ENCODE assay signal across 10 cellular contexts in the genomic region with DNA sequence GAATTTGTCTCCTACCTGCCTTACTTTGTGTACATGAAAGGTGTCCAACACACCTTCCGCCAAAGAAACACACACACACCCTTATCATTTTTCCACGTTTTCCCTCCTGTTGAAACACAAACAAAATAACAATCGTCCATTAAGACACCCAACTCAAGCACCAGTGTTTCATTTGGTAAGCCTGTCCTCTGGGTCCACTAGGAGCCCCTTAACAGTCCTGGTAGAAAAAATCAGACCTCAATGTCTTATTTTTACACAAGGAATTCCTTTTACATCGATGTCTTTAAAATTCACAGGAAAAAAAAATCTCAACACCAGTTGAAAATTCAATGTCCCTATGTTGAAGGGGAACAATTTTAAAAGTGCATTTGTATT. TPM values are rescaled to one million over a fixed set of nuclear protein-coding genes. Genes with fewer than 3 reads are reported as not detected.
A peak's percentile ranks its signal among the peaks of the same experiment; 100 is the strongest.
DNase-seq lines count a peak whose midpoint lies in the region; ATAC-seq and TF ChIP-seq lines count a peak whose summit lies in the region.
"Had no signal": no experiment of that assay in that cellular context is flagged by ENCODE, and none has a peak within 500 bp of the region (broad histone marks: within the 10 kb centered on the region; RNA-seq: fewer than 3 reads in every experiment).

No MANE protein-coding gene starts in this region.

- TF ChIP-seq POLR2A in vagina (IDR thresholded peaks at IDR 0.05) = no peak

- TF ChIP-seq CTCF in heart right ventricle (IDR thresholded peaks at IDR 0.05) (no peak), chondrocyte (IDR thresholded peaks at IDR 0.05) (no peak), vagina (IDR thresholded peaks at IDR 0.05) (no peak), GM20000 (IDR thresholded peaks at IDR 0.05; ENCODE audit: extremely low read depth, missing control alignments) (no peak)

- 52 to 55% methylated on average over 4 of the region's 4 CpGs for WGBS in heart right ventricle, 2 donors

- H3K4me3 Mint-ChIP-seq in chondrocyte (ENCODE audit: unreplicated experiment) = no peak overlapping the region

- no peak for ATAC-seq in heart right ventricle
- no peak for ATAC-seq in Right ventricle myocardium inferior
- no peak for ATAC-seq in GM21360 (IDR thresholded peaks at IDR 0.05; ENCODE audit: unreplicated experiment)

- H3K36me3 ChIP-seq in heart right ventricle = peaks cover 0 to 10% (median 0%) of the 10 kb centered on the region in 9 donors
- H3K36me3 ChIP-seq in muscle layer of colon (ENCODE audit: insufficient read depth, low read length) = no peaks in the 10 kb centered on the region
- H3K36me3 ChIP-seq in vagina = no peaks in the 10 kb centered on the region
- H3K36me3 ChIP-seq: BLaER1 had no signal

- H3K9me3 ChIP-seq in heart right ventricle = no peaks in the 10 kb centered on the region
- no peaks in the 10 kb centered on the region for H3K9me3 ChIP-seq in muscle layer of colon (ENCODE audit: low read length)
- no peaks in the 10 kb centered on the region for H3K9me3 ChIP-seq in vagina
- H3K9me3 ChIP-seq: BLaER1 had no signal

- peaks cover 2% of the 10 kb centered on the region for H3K27me3 Mint-ChIP-seq in chondrocyte (ENCODE audit: low read depth)

- DNase-seq in heart right ventricle = no peak
- no peak for DNase-seq in Right ventricle myocardium inferior (ENCODE audit: missing footprints)
- DNase-seq in chondrocyte (ENCODE audit: low spot score) = no peak
- DNase-seq in vagina (ENCODE audit: extremely low spot score in 2 of 2) = no peak
- DNase-seq in NCI-H1436 treated with DMSO at 0.1 percent for 48 hours (lab: John Stamatoyannopoulos, UW) = no peak
- DNase-seq in GM20000 (ENCODE audit: low spot score) = no peak

- no peaks in the 10 kb centered on the region for H3K9me3 Mint-ChIP-seq in chondrocyte (ENCODE audit: low read depth)
- H3K9me3 Mint-ChIP-seq: activated T-helper 2 cell treated with anti-CD3 and anti-CD28 coated beads, Interferon-gamma antibody, Interleukin-2, Interleukin-4, amounts not matched to agents 10 μg/mL and 5 μg/mL and 100 μg/mL, durations not matched to agents 14 hours and 24 hours and 36 hours had no signal

- H3K4me3 ChIP-seq in heart right ventricle = peak overlapping the region in 5 of 10 donors; percentile 40 to 91 (median 73)
- H3K4me3 ChIP-seq in muscle layer of colon (ENCODE audit: low read depth in 1 of 2, low read length in 2 of 2) = peak overlapping the region in 1 of 2 donors; percentile 33
- peak overlapping the region in 1 of 2 donors; percentile 16 for H3K4me3 ChIP-seq in vagina

- no peak overlapping the region for H3K9ac ChIP-seq in muscle layer of colon (ENCODE audit: low read length)
- H3K9ac ChIP-seq: BLaER1 had no signal

- H3K27ac ChIP-seq in heart right ventricle (peak overlapping the region in 9 of 10 donors; percentile 87 to 99 (median 96)), muscle layer of colon (ENCODE audit: low read depth, low read length) (peak overlapping the region; percentile 36), vagina (peak overlapping the region; percentile 86)
- H3K27ac ChIP-seq: BLaER1 had no signal

- peaks cover 2% of the 10 kb centered on the region for H3K36me3 Mint-ChIP-seq in chondrocyte (ENCODE audit: low read depth)

- H3K4me1 ChIP-seq in heart right ventricle = peaks cover 18 to 77% (median 54%) of the 10 kb centered on the region in 9 donors
- H3K4me1 ChIP-seq in muscle layer of colon (ENCODE audit: insufficient read depth, low read length) = peaks cover 37% of the 10 kb centered on the region
- peaks cover 58% of the 10 kb centered on the region for H3K4me1 ChIP-seq in vagina

- H3K4me1 Mint-ChIP-seq in chondrocyte (ENCODE audit: low read depth) = peaks cover 54% of the 10 kb centered on the region

- H3K27me3 ChIP-seq in heart right ventricle (peaks cover 0 to 81% (median 0%) of the 10 kb centered on the region in 7 donors), muscle layer of colon (ENCODE audit: control insufficient read depth in 1 of 2, insufficient read depth in 2 of 2, low read length in 2 of 2) (no peaks in the 10 kb centered on the region), vagina (no peaks in the 10 kb centered on the region)

- intact Hi-C loops in heart right ventricle (cut with DNase I) = loop anchor here (2.0 to 10.0 kb wide), 15 partner anchors 65 to 473 kb away; no protein-coding TSS in a partner anchor
- intact Hi-C loops in Right ventricle myocardium inferior (cut with DNase I) = loop anchor here (5.0 kb wide), 1 partner anchor 158 kb away; no protein-coding TSS in a partner anchor
- intact Hi-C loops in vagina (cut with DNase I) = loop anchor here (2.0 to 10.0 kb wide), 3 partner anchors 65 to 358 kb away; no protein-coding TSS in a partner anchor

- peak overlapping the region; percentile 6 for H3K27ac Mint-ChIP-seq in chondrocyte (ENCODE audit: unreplicated experiment)
- H3K27ac Mint-ChIP-seq: activated T-helper 2 cell treated with anti-CD3 and anti-CD28 coated beads, Interferon-gamma antibody, Interleukin-2, Interleukin-4, amounts not matched to agents 10 μg/mL and 5 μg/mL and 100 μg/mL, durations not matched to agents 14 hours and 24 hours and 36 hours had no signal

RNA-seq across cellular contexts. Expression of a gene that starts 4.0 kb away (rescaled TPM):
- total RNA-seq in heart right ventricle (10 to 100 TPM in 9 of 10 donors, 1 to 10 TPM in 1; 6.8 to 43.2 (median 22.0) TPM), Right ventricle myocardium inferior (11.4 TPM), chondrocyte (30.4 to 36.7 TPM (median 31.2 TPM) in 3 replicates), vagina (191 TPM)
- polyA plus RNA-seq in heart right ventricle = 10 to 100 TPM; 11.2 to 22.8 TPM

Comparison
In these comparisons a context has a peak if more than half of its experiments do, and no peak if none do; other contexts are left out.
1. H3K27ac ChIP-seq: peak in every context shown above with its lines; median percentile 96 in heart right ventricle; 86 in vagina; 36 in muscle layer of colon.